ENCODE assay signal across 8 cellular contexts in genomic region chr19:13152854-13153626, GRCh38. TPM values are rescaled to one million over a fixed set of nuclear protein-coding genes. Genes with fewer than 3 reads are reported as not detected.
DNase-seq lines count a peak whose midpoint lies in the region; ATAC-seq and TF ChIP-seq lines count a peak whose summit lies in the region.

No MANE protein-coding gene starts in this region.

- H3K9me2 ChIP-seq in PC-3 (replicated peaks; ENCODE audit: low read length) = no peaks in the 10 kb centered on the region

- TSS peak; percentile 60 for BruUV-seq in PC-3 (replicated peaks; lab: Mats Ljungman, UMichigan)

- H3K79me2 ChIP-seq in PC-3 (ENCODE audit: low read length) = peaks cover 64% of the 10 kb centered on the region

- no peaks in the 10 kb centered on the region for H3K27me3 ChIP-seq in PC-3 (ENCODE audit: low read length)

- no peaks in the 10 kb centered on the region for H3K9me3 ChIP-seq in PC-3 (ENCODE audit: low read length)
- H3K9me3 ChIP-seq in mucosa of descending colon = no peaks in the 10 kb centered on the region

- peak overlapping the region; percentile 93 for H3K4me2 ChIP-seq in PC-3 (ENCODE audit: low read length)

- H3K27ac ChIP-seq in C4-2B (peak overlapping the region; percentile 94), PC-3 (ENCODE audit: low read length) (peak overlapping the region; percentile 91)

- DNase-seq in KG1 (lab: John Stamatoyannopoulos, UW) = peak; percentile 91
- DNase-seq in PC-3 = peak; percentile 98
- peak; percentile 94 for DNase-seq in activated T-cell treated with anti-CD3 and anti-CD28 coated beads for 48 hours (ENCODE audit: low read depth)
- DNase-seq in epithelial cell of esophagus (ENCODE audit: low read depth) = peak; percentile 93
- peak; percentile 96 to 98 (median 98) for DNase-seq in mucosa of descending colon
- DNase-seq in stimulated activated CD8-positive, alpha-beta memory T cell treated with anti-CD3 and anti-CD28 coated beads, Interleukin-4, amount 100 ng/mL, for 1 hour (ENCODE audit: low read depth in 2 of 2, low spot score in 1 of 2) = peak; percentile 97

- CTCF ChIA-PET in PC-3 (lab: Charles Lee) = no interaction called here

- POLR2A ChIA-PET in PC-3 (lab: Charles Lee; ENCODE audit: unreplicated experiment) = interaction anchor here (0.5 to 1.7 kb wide), 6 partner anchors 14 to 595 kb away, joined by 3 to 16 read pairs (median 3); partner anchors contain the start of gene NFIX

- peak overlapping the region; percentile 97 for H3K9ac ChIP-seq in PC-3 (ENCODE audit: low read length)

- peaks cover 14% of the 10 kb centered on the region for H3K36me3 ChIP-seq in PC-3 (ENCODE audit: low read depth, low read length)
- peaks cover 3% of the 10 kb centered on the region for H3K36me3 ChIP-seq in mucosa of descending colon (ENCODE audit: low read depth)

- TF ChIP-seq CTCF in C4-2B (conservative IDR thresholded peaks at IDR 0.05) (peak; percentile 44), PC-3 (conservative IDR thresholded peaks at IDR 0.05; ENCODE audit: low read depth, low read length) (peak; percentile 41; the same call in 1 of the 2 replicates), epithelial cell of esophagus (IDR thresholded peaks at IDR 0.05; ENCODE audit: insufficient read depth, low read depth, low read length, missing control alignments) (no peak), mucosa of descending colon (IDR thresholded peaks at IDR 0.05) (no peak)

- H4K20me1 ChIP-seq in PC-3 (ENCODE audit: low read length) = peaks cover 17% of the 10 kb centered on the region

- intact Hi-C loops in PC-3 (cut with micrococcal nuclease) = loop anchor here (5.0 kb wide), 1 partner anchor 51 kb away; the partner anchor contains the start of gene LYL1
- intact Hi-C loops in mucosa of descending colon (cut with DNase I, micrococcal nuclease) = no loop called here

- ATAC-seq in GM19463 (IDR thresholded peaks at IDR 0.05; ENCODE audit: unreplicated experiment) (peak; percentile 31), PC-3 (peak; percentile 16), mucosa of descending colon (peak; percentile 47)

- H3F3A ChIP-seq in PC-3 (ENCODE audit: low read length, unreplicated experiment) = peaks cover 13% of the 10 kb centered on the region

- peak overlapping the region; percentile 93 for H3K4me3 ChIP-seq in PC-3 (ENCODE audit: low read length)
- peak overlapping the region; percentile 84 for H3K4me3 ChIP-seq in epithelial cell of esophagus (ENCODE audit: low read length)
- peak overlapping the region; percentile 97 for H3K4me3 ChIP-seq in mucosa of descending colon

- H3K4me1 ChIP-seq in PC-3 (ENCODE audit: insufficient read depth, low read length) (peaks cover 25% of the 10 kb centered on the region), mucosa of descending colon (ENCODE audit: low read depth) (peaks cover 26% of the 10 kb centered on the region)

- peak overlapping the region; percentile 84 for H2AFZ ChIP-seq in PC-3 (ENCODE audit: low read length)

RNA-seq across cellular contexts. Expression of gene IER2, which starts 2.8 kb away (rescaled TPM):
- total RNA-seq in PC-3 (2014; rRNA removed) (155 and 191 TPM in 2 replicates), mucosa of descending colon (100 to 1,000 TPM; 101 to 117 (median 112) TPM)

RNA-seq across cellular contexts. Expression of gene STX10, which starts 2.9 kb away (rescaled TPM):
- total RNA-seq in PC-3 (2014; rRNA removed) (179 and 243 TPM in 2 replicates), mucosa of descending colon (10 to 100 TPM; 48.2 to 59.7 (median 49.3) TPM)

RNA-seq across cellular contexts. Expression of gene NACC1, which starts 35.0 kb away (rescaled TPM):
- total RNA-seq in PC-3 (2014; rRNA removed) = 266 and 337 TPM in 2 replicates
- total RNA-seq in mucosa of descending colon = 10 to 100 TPM; 42.2 to 58.9 (median 54.1) TPM

RNA-seq across cellular contexts. Expression of gene TRMT1, which starts 36.5 kb away (rescaled TPM):
- 91.8 and 117 TPM in 2 replicates for total RNA-seq in PC-3 (2014; rRNA removed)
- 10 to 100 TPM; 26.6 to 37.9 (median 30.0) TPM for total RNA-seq in mucosa of descending colon

RNA-seq across cellular contexts. Expression of gene LYL1, which starts 50.4 kb away (rescaled TPM):
- total RNA-seq in PC-3 (2014; rRNA removed) (3.3 and 12.0 TPM in 2 replicates), mucosa of descending colon (1 to 10 TPM; 1.7 to 7.6 (median 4.7) TPM)

Comparison
In these comparisons a context has a peak if more than half of its experiments do, and no peak if none do; other contexts are left out.
1. Peak in every context shown above with its lines: DNase-seq, ATAC-seq, H3K4me3 ChIP-seq and H3K27ac ChIP-seq.
2. CTCF ChIP-seq: peak in C4-2B (single experiment) and PC-3 (single experiment); none in epithelial cell of esophagus (single experiment) and mucosa of descending colon (single experiment).